9 cellular contexts compared by ENCODE assay signal in genomic region chr5:32707394-32707997, GRCh38. TPM values are rescaled to one million over a fixed set of nuclear protein-coding genes. Genes with fewer than 3 reads are reported as not detected.
DNase-seq lines count a peak whose midpoint lies in the region; TF ChIP-seq lines count a peak whose summit lies in the region.
"Had no signal": no experiment of that assay in that cellular context is flagged by ENCODE, and none has a peak within 500 bp of the region (broad histone marks: within the 10 kb centered on the region; RNA-seq: fewer than 3 reads in every experiment).

No MANE protein-coding gene starts in this region.

- H3K9me3 Mint-ChIP-seq in brain: peaks cover 0 to 2% (median 0%) of the 10 kb centered on the region in 5 experiments
- H3K9me3 Mint-ChIP-seq: activated naive CD4-positive, alpha-beta T cell treated with anti-CD3 and anti-CD28 coated beads, Interleukin-2, amount 50 U/mL, for 24 hours had no signal

- TF ChIP-seq RAD21 in neural cell (conservative IDR thresholded peaks at IDR 0.05): peak; percentile 64

- TF ChIP-seq CTCF in brain (conservative IDR thresholded peaks at IDR 0.05) (peak; percentile 55 to 68), neural cell (IDR thresholded peaks at IDR 0.05; ENCODE audit: poor library complexity, severe bottlenecking) (peak; percentile 66)

- H4K20me1 ChIP-seq in neural cell (ENCODE audit: insufficient read depth): no peaks in the 10 kb centered on the region

- peaks cover 48% of the 10 kb centered on the region for H3K27me3 ChIP-seq in neural cell (ENCODE audit: insufficient read depth, low read depth, low read length)

- no peak for TF ChIP-seq EP300 in neural cell (conservative IDR thresholded peaks at IDR 0.05; ENCODE audit: poor library complexity, severe bottlenecking)

- H2AFZ ChIP-seq in neural cell (ENCODE audit: low read depth, low read length): no peak overlapping the region

- H3F3A ChIP-seq in neural cell (ENCODE audit: insufficient read depth, low read length, poor library complexity, severe bottlenecking): no peaks in the 10 kb centered on the region

- H3K36me3 ChIP-seq in neural cell (ENCODE audit: insufficient read depth, low read length): no peaks in the 10 kb centered on the region

- H3K36me3 Mint-ChIP-seq in brain: no peaks in the 10 kb centered on the region
- H3K36me3 Mint-ChIP-seq: activated naive CD4-positive, alpha-beta T cell treated with anti-CD3 and anti-CD28 coated beads, Interleukin-2, amount 50 U/mL, for 24 hours had no signal

- H3K4me3 Mint-ChIP-seq in brain: peak overlapping the region in 3 of 5 experiments; percentile 23 to 75 (median 48)
- H3K4me3 Mint-ChIP-seq: activated naive CD4-positive, alpha-beta T cell treated with anti-CD3 and anti-CD28 coated beads, Interleukin-2, amount 50 U/mL, for 24 hours had no signal

- H3K4me3 ChIP-seq in neural cell (ENCODE audit: low read length): no peak overlapping the region

- H3K9me2 ChIP-seq in neural cell (ENCODE audit: insufficient read depth, low read length): no peaks in the 10 kb centered on the region

- H3K9ac ChIP-seq in neural cell (ENCODE audit: low read length): no peak overlapping the region

- no peaks in the 10 kb centered on the region for H3K9me3 ChIP-seq in neural cell (ENCODE audit: low read length)

- DNase-seq in GM03348 (ENCODE audit: low spot score): peak; percentile 55
- peak; percentile 48 for DNase-seq in M059J (ENCODE audit: low read depth)
- no peak for DNase-seq in T-helper 2 cell
- no peak for DNase-seq in T-helper 1 cell
- no peak for DNase-seq in activated CD4-positive, alpha-beta T cell treated with anti-CD3 and anti-CD28 coated beads for 1 hour
- no peak for DNase-seq in activated CD4-positive, alpha-beta T cell treated with anti-CD3 and anti-CD28 coated beads for 4 hours

- H3K4me1 Mint-ChIP-seq in brain: peaks cover 28% of the 10 kb centered on the region

- no peak overlapping the region for H3K27ac ChIP-seq in neural cell (ENCODE audit: low read length)

- H3K27me3 Mint-ChIP-seq in brain: peaks cover 62% of the 10 kb centered on the region

- H3K4me2 ChIP-seq in neural cell (ENCODE audit: low read length): no peak overlapping the region

- H3K79me2 ChIP-seq in neural cell (replicated peaks; ENCODE audit: insufficient read depth, low read length): no peaks in the 10 kb centered on the region

- no peak overlapping the region for H3K27ac Mint-ChIP-seq in brain
- H3K27ac Mint-ChIP-seq: activated naive CD4-positive, alpha-beta T cell treated with anti-CD3 and anti-CD28 coated beads, Interleukin-2, amount 50 U/mL, for 24 hours had no signal

TF ChIP-seq in neural cell, 6 proteins besides CTCF, POLR2A, EP300 and RAD21:
- TF ChIP-seq MXI1 (conservative IDR thresholded peaks at IDR 0.05; ENCODE audit: poor library complexity, severe bottlenecking) (no peak), REST (IDR thresholded peaks at IDR 0.05; ENCODE audit: borderline replicate concordance) (no peak), TAF1 (IDR thresholded peaks at IDR 0.05; ENCODE audit: low read depth) (no peak), EZH2 (IDR thresholded peaks at IDR 0.05; ENCODE audit: borderline replicate concordance, insufficient read depth, low read length, poor library complexity, severe bottlenecking) (no peak), POLR2AphosphoS5 (IDR thresholded peaks at IDR 0.05) (no peak), SMC3 (conservative IDR thresholded peaks at IDR 0.05; ENCODE audit: poor library complexity) (peak; percentile 63)

RNA-seq across cellular contexts. Expression of gene NPR3, which starts 3.6 kb away (rescaled TPM):
- total RNA-seq in M059J (2014; rRNA removed; shearing (Covaris generic)): 0.15 and 0.52 TPM in 2 replicates
- 0.17 TPM for polyA plus RNA-seq in brain (ENCODE audit: insufficient read depth, low read depth, low replicate concordance)
- 1.5 and 1.6 TPM in 2 replicates for polyA plus RNA-seq in neural cell
- polyA minus RNA-seq in neural cell: 2.7 and 3.9 TPM in 2 replicates

Comparison
In these comparisons a context has a peak if more than half of its experiments do, and no peak if none do; other contexts are left out.
1. DNase-seq: peak in GM03348 (single experiment) and M059J (single experiment); none in T-helper 2 cell (0 of 5), T-helper 1 cell (0 of 5), activated CD4-positive, alpha-beta T cell treated with anti-CD3 and anti-CD28 coated beads for 1 hour (single experiment) and activated CD4-positive, alpha-beta T cell treated with anti-CD3 and anti-CD28 coated beads for 4 hours (0 of 2).